Comparison of ENCODE assay signal across 27 cellular contexts in genomic region chr18:63520053-63520452, GRCh38. TPM values are rescaled to one million over a fixed set of nuclear protein-coding genes. Genes with fewer than 3 reads are reported as not detected.
DNase-seq lines count a peak whose midpoint lies in the region; ATAC-seq, FAIRE-seq and TF ChIP-seq lines count a peak whose summit lies in the region.
"Had no signal": no experiment of that assay in that cellular context is flagged by ENCODE, and none has a peak within 500 bp of the region (broad histone marks: within the 10 kb centered on the region; RNA-seq: fewer than 3 reads in every experiment).

No MANE protein-coding gene starts in this region.

- no peaks in the 10 kb centered on the region for H3K27me3 ChIP-seq in esophagus (ENCODE audit: control insufficient read depth in 1 of 2, insufficient read depth in 2 of 2, low read length in 2 of 2)
- H3K27me3 ChIP-seq: BLaER1 treated with 17β-estradiol and CSF1 and Interleukin-3, amounts not matched to agents 10 nM and 100 nM had no signal

- H3K4me3 Mint-ChIP-seq in activated CD4-positive, alpha-beta T cell treated with anti-CD3 and anti-CD28 coated beads, Interleukin-2, amount 10 ng/mL, durations not matched to agents 24 days and 14 days, result no peak overlapping the region
- H3K4me3 Mint-ChIP-seq: CD4-positive, alpha-beta memory T cell; GM23338 had no signal

- no peaks in the 10 kb centered on the region for H3K4me1 Mint-ChIP-seq in activated CD4-positive, alpha-beta T cell treated with anti-CD3 and anti-CD28 coated beads, Interleukin-2, amount 10 ng/mL, durations not matched to agents 24 days and 14 days

- no peaks in the 10 kb centered on the region for H3K9me3 Mint-ChIP-seq in activated CD4-positive, alpha-beta T cell treated with anti-CD3 and anti-CD28 coated beads, Interleukin-2, amount 10 ng/mL, durations not matched to agents 24 days and 14 days
- H3K9me3 Mint-ChIP-seq: CD4-positive, alpha-beta memory T cell; GM23338 had no signal

- no peaks in the 10 kb centered on the region for H3K4me1 ChIP-seq in esophagus (ENCODE audit: control insufficient read depth in 2 of 2, insufficient read depth in 2 of 2, low read length in 1 of 2)
- H3K4me1 ChIP-seq: BLaER1 treated with 17β-estradiol and CSF1 and Interleukin-3, amounts not matched to agents 10 nM and 100 nM; Caco-2 had no signal

- H3K36me3 Mint-ChIP-seq in activated CD4-positive, alpha-beta T cell treated with anti-CD3 and anti-CD28 coated beads, Interleukin-2, amount 10 ng/mL, durations not matched to agents 24 days and 14 days (ENCODE audit: low read depth), result no peaks in the 10 kb centered on the region
- H3K36me3 Mint-ChIP-seq: CD4-positive, alpha-beta memory T cell had no signal

- intact Hi-C loops in activated CD4-positive, alpha-beta T cell treated with anti-CD3 and anti-CD28 coated beads, Interleukin-2, amount 10 ng/mL, durations not matched to agents 24 days and 14 days (cut with micrococcal nuclease), result no loop called here

- no peak for ATAC-seq in HG02571 (IDR thresholded peaks at IDR 0.05; ENCODE audit: unreplicated experiment)
- ATAC-seq: GM23338, Right ventricle myocardium inferior had no signal

- peaks cover 0 to 2% of the 10 kb centered on the region in 2 donors for H3K36me3 ChIP-seq in esophagus (ENCODE audit: control insufficient read depth in 2 of 2, insufficient read depth in 2 of 2, low read length in 1 of 2)
- H3K36me3 ChIP-seq: BLaER1 treated with 17β-estradiol and CSF1 and Interleukin-3, amounts not matched to agents 10 nM and 100 nM had no signal

- FAIRE-seq in GM12892 (lab: Jason Lieb, UNC), result no peak
- no peak for FAIRE-seq in GM19239 (lab: Jason Lieb, UNC)
- FAIRE-seq: GM12891 had no signal

- H3K9me3 ChIP-seq in esophagus (ENCODE audit: control insufficient read depth in 2 of 2, insufficient read depth in 1 of 2, low read depth in 1 of 2, low read length in 1 of 2), result no peaks in the 10 kb centered on the region
- H3K9me3 ChIP-seq: BLaER1 treated with 17β-estradiol and CSF1 and Interleukin-3, amounts not matched to agents 10 nM and 100 nM; Caco-2 had no signal

- peak; percentile 42 for DNase-seq in activated CD4-positive, alpha-beta T cell treated with anti-CD3 and anti-CD28 coated beads, Interleukin-2, amount 10 ng/mL, durations not matched to agents 24 days and 14 days
- DNase-seq in activated CD4-positive, alpha-beta T cell treated with anti-CD3 and anti-CD28 coated beads for 4 hours, result no peak
- DNase-seq in myocyte (ENCODE audit: low read depth), result peak; percentile 14
- no peak for DNase-seq in GM12892 (ENCODE audit: insufficient read length)
- no peak for DNase-seq in GM19239 (ENCODE audit: insufficient read length, low spot score)
- no peak for DNase-seq in NCI-H774 (lab: John Stamatoyannopoulos, UW)
- DNase-seq: ACHN; Caco-2; CD4-positive, alpha-beta memory T cell; DND-41; HCEC 1CT; NCI-H1694; NCI-H2081 treated with DMSO at 0.1 percent for 48 hours; NCI-H2171 treated with DMSO at 0.1 percent for 48 hours; NCI-H524 treated with DMSO at 0.1 percent for 48 hours had no signal

- no peak for TF ChIP-seq POLR2A in GM12892 (IDR thresholded peaks at IDR 0.05; ENCODE audit: low read depth, low read length)

- no peak overlapping the region for H3K4me3 ChIP-seq in esophagus (ENCODE audit: low read depth in 1 of 2, low read length in 2 of 2)
- H3K4me3 ChIP-seq: BLaER1 treated with 17β-estradiol and CSF1 and Interleukin-3, amounts not matched to agents 10 nM and 100 nM; GM23338 had no signal

- WGBS in esophagus, 2 donors, result 60 to 73% methylated on average over 3 of the region's 3 CpGs

- H3K27me3 Mint-ChIP-seq in activated CD4-positive, alpha-beta T cell treated with anti-CD3 and anti-CD28 coated beads, Interleukin-2, amount 10 ng/mL, durations not matched to agents 24 days and 14 days, result peaks cover 33% of the 10 kb centered on the region

- no peak overlapping the region for H3K27ac Mint-ChIP-seq in activated CD4-positive, alpha-beta T cell treated with anti-CD3 and anti-CD28 coated beads, Interleukin-2, amount 10 ng/mL, durations not matched to agents 24 days and 14 days
- H3K27ac Mint-ChIP-seq: GM23338 had no signal

- peak overlapping the region; percentile 75 to 81 for H3K27ac ChIP-seq in esophagus (ENCODE audit: low read depth in 2 of 2, low read length in 1 of 2)
- H3K27ac ChIP-seq: 22Rv1; BLaER1 treated with 17β-estradiol and CSF1 and Interleukin-3, amounts not matched to agents 10 nM and 100 nM; KMS-11 had no signal

RNA-seq across cellular contexts. Expression of gene SERPINB12, which starts 22.1 kb away (rescaled TPM):
- not detected in 2 replicates for total RNA-seq in activated CD4-positive, alpha-beta T cell treated with anti-CD3 and anti-CD28 coated beads, Interleukin-2, amount 10 ng/mL, durations not matched to agents 24 days and 14 days
- 1 to 10 TPM in 1 of 2 donors, under 1 TPM in 1; 0.16 to 1.4 TPM for polyA plus RNA-seq in esophagus
- total RNA-seq in myocyte, result 0.68 and 1.9 TPM in 2 replicates
- polyA plus RNA-seq in myocyte (2012), result 0.57 TPM
- not detected for polyA plus RNA-seq in GM12892 (2012; ENCODE audit: missing spikeins)
- total RNA-seq: Caco-2; CD4-positive, alpha-beta memory T cell; G401; GM23338; HT1080; OCI-LY7; Right ventricle myocardium inferior; SK-MEL-5 had no signal
- polyA plus RNA-seq: CD4-positive, alpha-beta memory T cell; GM23338 had no signal

RNA-seq across cellular contexts. Expression of gene SERPINB5, which starts 43.3 kb away (rescaled TPM):
- total RNA-seq in activated CD4-positive, alpha-beta T cell treated with anti-CD3 and anti-CD28 coated beads, Interleukin-2, amount 10 ng/mL, durations not matched to agents 24 days and 14 days, result not detected in 2 replicates
- 100 to 1,000 TPM in 1 of 2 donors, 10 to 100 TPM in 1; 48.0 to 174 TPM for polyA plus RNA-seq in esophagus
- not detected in 2 replicates for total RNA-seq in myocyte
- polyA plus RNA-seq in myocyte (2012), result not detected
- polyA plus RNA-seq in GM12892 (2012; ENCODE audit: missing spikeins), result not detected
- total RNA-seq: Caco-2; CD4-positive, alpha-beta memory T cell; G401; GM23338; OCI-LY7; Right ventricle myocardium inferior; SK-MEL-5 had no signal
- polyA plus RNA-seq: CD4-positive, alpha-beta memory T cell had no signal

Comparison
In these comparisons a context has a peak if more than half of its experiments do, and no peak if none do; other contexts are left out.
1. DNase-seq: peak in activated CD4-positive, alpha-beta T cell treated with anti-CD3 and anti-CD28 coated beads, Interleukin-2, amount 10 ng/mL, durations not matched to agents 24 days and 14 days (single experiment) and myocyte (single experiment); none in activated CD4-positive, alpha-beta T cell treated with anti-CD3 and anti-CD28 coated beads for 4 hours (0 of 2), GM12892 (single experiment), GM19239 (single experiment) and NCI-H774 (single experiment).